Comparison of ENCODE assay signal across 27 cellular contexts in genomic region chr15:39987831-39988230, GRCh38.
"Had no signal": no experiment of that assay in that cellular context is flagged by ENCODE, and none has a peak within 500 bp of the region (broad histone marks: within the 10 kb centered on the region; RNA-seq: fewer than 3 reads in every experiment).

No MANE protein-coding gene starts in this region.

- H3K27ac ChIP-seq: left lung, pancreas, skin epidermis, stomach, testis, thyroid gland, transverse colon, upper lobe of left lung, vagina had no signal

- H3K27me3 Mint-ChIP-seq: naive thymus-derived CD8-positive, alpha-beta T cell; stimulated activated naive B cell treated with anti-CD40 and anti-IgM and Interleukin-4, amounts not matched to agents 10 μg/mL and 1 μg/mL and 100 μg/mL, for 72 hours had no signal

- H3K4me1 Mint-ChIP-seq: naive thymus-derived CD8-positive, alpha-beta T cell; nephron; neural crest cell; stimulated activated naive B cell treated with anti-CD40 and anti-IgM and Interleukin-4, amounts not matched to agents 10 μg/mL and 1 μg/mL and 100 μg/mL, for 72 hours had no signal

- H3K4me3 ChIP-seq: left lung, lung, pancreas, prostate gland, skin epidermis, stomach, testis, thyroid gland, transverse colon, upper lobe of left lung, vagina had no signal

- H3K27ac Mint-ChIP-seq: naive thymus-derived CD8-positive, alpha-beta T cell; nephron; stimulated activated naive B cell treated with anti-CD40 and anti-IgM and Interleukin-4, amounts not matched to agents 10 μg/mL and 1 μg/mL and 100 μg/mL, for 72 hours had no signal

- FAIRE-seq: keratinocyte, pancreas had no signal

- H3K4me3 Mint-ChIP-seq: naive thymus-derived CD8-positive, alpha-beta T cell; nephron; neural crest cell; stimulated activated naive B cell treated with anti-CD40 and anti-IgM and Interleukin-4, amounts not matched to agents 10 μg/mL and 1 μg/mL and 100 μg/mL, for 72 hours had no signal

- ATAC-seq: left cardiac atrium; left lung; naive thymus-derived CD8-positive, alpha-beta T cell; pancreas; right cardiac atrium; sciatic nerve; stimulated activated naive B cell treated with anti-CD40 and anti-IgM and Interleukin-4, amounts not matched to agents 10 μg/mL and 1 μg/mL and 100 μg/mL, for 72 hours; stimulated activated naive CD8-positive, alpha-beta T cell treated with anti-CD3 and anti-CD28 coated beads, Interleukin-15, Interleukin-2, amounts not matched to agents 100 U/mL and 50 U/mL, for 24 hours had no signal

- H3K27me3 ChIP-seq: left lung, pancreas, stomach, testis, thyroid gland, transverse colon, upper lobe of left lung, vagina had no signal

- H3K9me3 ChIP-seq: left lung, pancreas, prostate gland, stomach, testis, thyroid gland, transverse colon, upper lobe of left lung, vagina had no signal

- H3K4me1 ChIP-seq: left lung, pancreas, prostate gland, stomach, testis, thyroid gland, transverse colon, upper lobe of left lung, vagina had no signal

- DNase-seq: hippocampal formation; kidney glomerular epithelial cell; left cardiac atrium; left lung; midbrain; naive thymus-derived CD8-positive, alpha-beta T cell; nucleus accumbens; pancreas; posterior cingulate gyrus; retina; right cardiac atrium; stimulated activated CD4-positive, alpha-beta T cell treated with anti-CD3 and anti-CD28 coated beads, Interleukin-12 subunit alpha, Interleukin-12 subunit beta, amount 100 ng/mL, for 4 hours; stimulated activated naive B cell treated with anti-CD40 and anti-IgM and Interleukin-4, amounts not matched to agents 10 μg/mL and 1 μg/mL and 100 μg/mL, for 72 hours; stimulated activated naive CD8-positive, alpha-beta T cell treated with anti-CD3 and anti-CD28 coated beads, Interleukin-15, Interleukin-2, amounts not matched to agents 100 U/mL and 50 U/mL, for 24 hours; stomach; testis; thyroid gland; transverse colon; upper lobe of left lung had no signal
